Comparison of ENCODE assay signal across 19 cellular contexts in the genomic region with DNA sequence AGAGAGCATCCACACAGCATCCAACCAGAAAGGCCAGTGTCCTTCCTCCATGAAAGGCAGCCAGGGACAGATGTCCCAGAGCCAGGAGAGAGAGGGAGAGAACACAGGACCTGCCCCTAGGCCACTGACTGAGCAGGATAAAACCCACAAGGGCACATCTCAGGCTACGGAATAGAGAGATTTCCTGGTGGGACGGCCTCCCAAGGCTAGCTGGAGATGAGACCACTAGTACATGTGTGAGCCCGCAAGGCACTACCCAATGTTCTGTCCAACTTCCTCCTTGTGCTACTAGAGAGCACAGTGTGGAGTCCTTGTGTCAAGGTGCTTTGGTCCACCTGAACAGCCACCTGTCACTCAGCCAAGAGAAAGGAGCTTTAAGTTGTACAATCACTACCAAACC. TPM values are rescaled to one million over a fixed set of nuclear protein-coding genes. Genes with fewer than 3 reads are reported as not detected.
DNase-seq lines count a peak whose midpoint lies in the region; ATAC-seq and TF ChIP-seq lines count a peak whose summit lies in the region.
"Had no signal": no experiment of that assay in that cellular context is flagged by ENCODE, and none has a peak within 500 bp of the region (broad histone marks: within the 10 kb centered on the region; RNA-seq: fewer than 3 reads in every experiment).

No MANE protein-coding gene starts in this region.

- no peaks in the 10 kb centered on the region for H3K79me2 ChIP-seq in H9 (ENCODE audit: insufficient read depth, low read length)

- TF ChIP-seq CTCF in H9 (conservative IDR thresholded peaks at IDR 0.05) (no peak), dorsolateral prefrontal cortex (IDR thresholded peaks at IDR 0.05 in 54 of 56, conservative IDR thresholded peaks at IDR 0.05 in 2 of 56; ENCODE audit: low read depth in 1 of 56, partially characterized antibody in 56 of 56) (no peak), progenitor cell of endocrine pancreas (IDR thresholded peaks at IDR 0.05; ENCODE audit: unreplicated experiment) (no peak), foreskin fibroblast (IDR thresholded peaks at IDR 0.05; ENCODE audit: low read depth, low read length) (no peak)

- no peak overlapping the region for H3K27ac ChIP-seq in H9 (ENCODE audit: insufficient read length, low read depth, low read length)
- H3K27ac ChIP-seq in dorsolateral prefrontal cortex, result peak overlapping the region in 58 of 59 donors; percentile 47 to 96 (median 91)
- H3K27ac ChIP-seq: SK-N-MC, uterus had no signal

- H4K91ac ChIP-seq in H9 (ENCODE audit: insufficient read length, low read depth, low read length), result no peak overlapping the region

- no peak overlapping the region for H4K8ac ChIP-seq in H9 (replicated peaks; ENCODE audit: insufficient read length, low read depth, low read length)

- H3T11ph ChIP-seq in H9 (ENCODE audit: low read length), result no peak overlapping the region

- H2AK5ac ChIP-seq in H9 (ENCODE audit: insufficient read length, low read length), result no peak overlapping the region

- H3K18ac ChIP-seq in H9 (ENCODE audit: insufficient read length, low read depth, low read length), result no peak overlapping the region

- no peak overlapping the region for H3K4me2 ChIP-seq in H9 (ENCODE audit: insufficient read depth, insufficient read length, low read length)
- H3K4me2 ChIP-seq: GM23338 had no signal

- H3K14ac ChIP-seq in H9 (ENCODE audit: insufficient read depth, low read length), result no peak overlapping the region

- H3K27me3 ChIP-seq in H9 (ENCODE audit: insufficient read depth, low read length), result no peaks in the 10 kb centered on the region
- no peaks in the 10 kb centered on the region for H3K27me3 ChIP-seq in dorsolateral prefrontal cortex
- H3K27me3 ChIP-seq: uterus had no signal

- H3K4me1 ChIP-seq in H9 (ENCODE audit: insufficient read depth, low read length), result peaks cover 3% of the 10 kb centered on the region; the same call in 1 of the 2 replicates

- H2BK12ac ChIP-seq in H9 (ENCODE audit: insufficient read length, low read depth, low read length), result no peak overlapping the region

- H2BK5ac ChIP-seq in H9 (ENCODE audit: insufficient read length, low read length), result no peak overlapping the region

- H2BK15ac ChIP-seq in H9 (ENCODE audit: low read depth, low read length), result no peak overlapping the region

- no peaks in the 10 kb centered on the region for H4K20me1 ChIP-seq in H9 (ENCODE audit: control insufficient read depth, insufficient read depth, insufficient read length)

- H2BK20ac ChIP-seq in H9 (ENCODE audit: low read depth, low read length, poor library complexity, severe bottlenecking), result no peak overlapping the region

- peaks cover 19 to 22% of the 10 kb centered on the region in 2 experiments for H3K4me1 Mint-ChIP-seq in H9
- H3K4me1 Mint-ChIP-seq in progenitor cell of endocrine pancreas (ENCODE audit: low read depth), result no peaks in the 10 kb centered on the region

- WGBS in H9 (ENCODE audit: extremely low coverage, insufficient read length, low lambda C conversion rate), result no CpG with 5 or more reads among the region's 3 CpGs

- H3K4me3 Mint-ChIP-seq in H9 (no peak overlapping the region), progenitor cell of endocrine pancreas (ENCODE audit: low read depth) (no peak overlapping the region)
- H3K4me3 Mint-ChIP-seq: GM23338 had no signal

- no peaks in the 10 kb centered on the region for H3K9me3 ChIP-seq in H9 (ENCODE audit: control insufficient read depth, low read depth, low read length)
- H3K9me3 ChIP-seq: uterus had no signal

- H3K27me3 Mint-ChIP-seq in H9 (ENCODE audit: low read depth) (no peaks in the 10 kb centered on the region), progenitor cell of endocrine pancreas (no peaks in the 10 kb centered on the region)

- H3K36me3 Mint-ChIP-seq in H9 (ENCODE audit: insufficient read depth in 1 of 3, low read depth in 3 of 3) (peaks cover 2 to 19% (median 3%) of the 10 kb centered on the region in 3 experiments; a peak in 5 of 7 replicates), progenitor cell of endocrine pancreas (ENCODE audit: insufficient read depth) (peaks cover 3% of the 10 kb centered on the region)

- no peaks in the 10 kb centered on the region for H3K23me2 ChIP-seq in H9 (ENCODE audit: insufficient read length, low read depth, low read length, poor library complexity, severe bottlenecking)

- no peak overlapping the region for H4K5ac ChIP-seq in H9 (ENCODE audit: insufficient read length, low read depth, low read length)

- ATAC-seq in HG03457 (IDR thresholded peaks at IDR 0.05; ENCODE audit: unreplicated experiment), result no peak
- ATAC-seq: GM23338, left lobe of liver had no signal

- peak; percentile 56 for DNase-seq in activated effector memory CD4-positive, alpha-beta T cell treated with anti-CD3 and anti-CD28 coated beads, Interleukin-2, amount 50 U/mL, for 16 hours
- DNase-seq in activated effector memory CD4-positive, alpha-beta T cell treated with Interleukin-2 at 50 U/mL for 16 hours, result no peak
- peak; percentile 15 for DNase-seq in H9
- peak in 5 of 10 donors; percentile 9 to 40 (median 23) for DNase-seq in dorsolateral prefrontal cortex
- DNase-seq in progenitor cell of endocrine pancreas (ENCODE audit: low spot score, unreplicated experiment), result peak; percentile 5
- no peak for DNase-seq in foreskin fibroblast
- DNase-seq in EL, result no peak
- DNase-seq: activated CD4-positive, alpha-beta T cell treated with anti-CD3 and anti-CD28 coated beads for 4 hours; effector memory CD4-positive, alpha-beta T cell; GDM1; KBM-7; NCI-H1048; NCI-H524; stimulated activated naive CD4-positive, alpha-beta T cell; uterus had no signal

- H3K9ac ChIP-seq in H9 (ENCODE audit: extremely low read depth, insufficient read length, low read length), result no peak overlapping the region

- H3K9me3 Mint-ChIP-seq in H9, result no peaks in the 10 kb centered on the region
- H3K9me3 Mint-ChIP-seq in progenitor cell of endocrine pancreas (ENCODE audit: low read depth), result no peaks in the 10 kb centered on the region
- H3K9me3 Mint-ChIP-seq: GM23338 had no signal

- no peak overlapping the region for H2AFZ ChIP-seq in H9 (ENCODE audit: low read length)
- H2AFZ ChIP-seq: GM23338 had no signal

- H3K27ac Mint-ChIP-seq in H9, result no peak overlapping the region; a peak in 1 of 7 replicates
- peak overlapping the region; percentile 13 for H3K27ac Mint-ChIP-seq in progenitor cell of endocrine pancreas
- H3K27ac Mint-ChIP-seq: GM23338 had no signal

- H2BK120ac ChIP-seq in H9 (ENCODE audit: low read depth, low read length, poor library complexity, severe bottlenecking), result no peak overlapping the region

- H3K23ac ChIP-seq in H9 (ENCODE audit: insufficient read length, low read depth, low read length), result no peak overlapping the region

- H3K79me1 ChIP-seq in H9 (ENCODE audit: insufficient read depth, low read depth, low read length, poor library complexity, severe bottlenecking), result no peaks in the 10 kb centered on the region

- H3K56ac ChIP-seq in H9 (ENCODE audit: insufficient read length, low read depth, low read length), result no peak overlapping the region

- intact Hi-C loops in dorsolateral prefrontal cortex (cut with DNase I), result no loop called here

- H3K4me3 ChIP-seq in dorsolateral prefrontal cortex (no peak overlapping the region), foreskin fibroblast (ENCODE audit: low read depth in 1 of 2, low read length in 2 of 2) (no peak overlapping the region)
- H3K4me3 ChIP-seq: GM23338, SK-N-MC, uterus had no signal

- no peak overlapping the region for H3K4ac ChIP-seq in H9 (ENCODE audit: low read depth, low read length)

RNA-seq across cellular contexts. Expression of gene PLCG1, which starts 44.2 kb away (rescaled TPM):
- total RNA-seq in H9 (2021) (161 and 171 TPM in 2 replicates), dorsolateral prefrontal cortex (100 to 1,000 TPM; 110 to 346 (median 179) TPM), progenitor cell of endocrine pancreas (391 and 395 TPM in 2 replicates)

Comparison
In these comparisons a context has a peak if more than half of its experiments do, and no peak if none do; other contexts are left out.
1. DNase-seq: peak in activated effector memory CD4-positive, alpha-beta T cell treated with anti-CD3 and anti-CD28 coated beads, Interleukin-2, amount 50 U/mL, for 16 hours (single experiment), H9 (single experiment) and progenitor cell of endocrine pancreas (single experiment); none in activated effector memory CD4-positive, alpha-beta T cell treated with Interleukin-2 at 50 U/mL for 16 hours (single experiment), foreskin fibroblast (0 of 2) and EL (single experiment).